Comparison of ENCODE assay signal across 29 cellular contexts in the genomic region with DNA sequence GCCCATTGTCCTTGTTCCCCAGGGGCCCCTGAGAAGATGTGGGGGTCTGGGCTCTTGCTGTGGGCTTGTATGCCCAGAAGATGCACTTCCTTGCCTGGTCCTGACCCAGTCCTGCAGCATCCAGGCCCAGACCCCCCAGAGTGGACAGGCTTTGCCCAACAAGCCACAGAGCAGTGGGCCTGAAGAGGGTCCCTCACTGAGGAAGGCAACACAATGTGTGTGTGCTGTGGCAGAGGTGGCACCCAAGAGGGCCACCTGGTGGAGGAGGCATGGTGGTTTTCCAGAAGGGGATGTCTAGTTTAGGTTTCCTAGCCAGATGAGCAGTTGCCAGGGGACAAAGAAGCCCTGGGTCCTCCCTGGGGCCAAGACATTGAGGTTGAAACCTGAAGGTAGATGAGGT.
DNase-seq lines count a peak whose midpoint lies in the region; ATAC-seq, FAIRE-seq and TF ChIP-seq lines count a peak whose summit lies in the region.
"Had no signal": no experiment of that assay in that cellular context is flagged by ENCODE, and none has a peak within 500 bp of the region (broad histone marks: within the 10 kb centered on the region; RNA-seq: fewer than 3 reads in every experiment).

No MANE protein-coding gene starts in this region.

- peaks cover 0 to 13% of the 10 kb centered on the region in 2 experiments for H4K20me1 ChIP-seq in H1 (replicated peaks in 1 of 2; ENCODE audit: control insufficient read depth in 1 of 2, insufficient read depth in 2 of 2, low read length in 2 of 2)

- H3K9me3 ChIP-seq in H1 (ENCODE audit: insufficient read depth in 2 of 2, low read depth in 1 of 2, low read length in 1 of 2): no peaks in the 10 kb centered on the region
- H3K9me3 ChIP-seq: esophagus squamous epithelium, gastroesophageal sphincter, stomach, tibial nerve had no signal

- no peak overlapping the region for H2AFZ ChIP-seq in H1 (ENCODE audit: low read length)

- peak; percentile 8 for DNase-seq in activated CD8-positive, alpha-beta memory T cell treated with anti-CD3 and anti-CD28 coated beads, Interleukin-2, amount 50 U/mL, for 4 hours
- no peak for DNase-seq in activated CD8-positive, alpha-beta memory T cell treated with anti-CD3 and anti-CD28 coated beads, Interleukin-2, amount 50 U/mL, for 48 hours
- DNase-seq in HFFc6: no peak
- DNase-seq in H1 (ENCODE audit: low read depth in 1 of 2, low spot score in 2 of 2): no peak
- peak; percentile 10 for DNase-seq in sciatic nerve (ENCODE audit: low spot score)
- no peak for DNase-seq in NCI-H1092 treated with DMSO at 0.1 percent for 48 hours (lab: John Stamatoyannopoulos, UW)
- DNase-seq in stimulated activated CD4-positive, alpha-beta T cell treated with anti-CD3 and anti-CD28 coated beads, Interleukin-4, amount 100 ng/mL, for 1 hour: no peak
- DNase-seq: activated CD4-positive, alpha-beta memory T cell treated with anti-CD3 and anti-CD28 coated beads for 36 hours; dermis blood vessel endothelial cell; EL; esophagus squamous epithelium; hypothalamus; midbrain; NCI-H510A; occipital lobe; SHP77; small intestine; stimulated activated CD4-positive, alpha-beta T cell treated with anti-CD3 and anti-CD28 coated beads, Interleukin-1b, Interleukin-23, amount 100 ng/mL, for 48 hours; stomach had no signal

- POLR2A ChIA-PET in H1 (lab: Charles Lee; ENCODE audit: partially characterized antibody): no interaction called here

- H3K23me2 ChIP-seq in H1 (ENCODE audit: low read depth, low read length): peaks cover 13% of the 10 kb centered on the region; the same call in 1 of the 2 replicates

- no peak overlapping the region for H3K4me2 ChIP-seq in H1 (ENCODE audit: insufficient read depth in 1 of 2, low read depth in 2 of 2, low read length in 2 of 2)

- peaks cover 8% of the 10 kb centered on the region; the same call in 1 of the 2 replicates for H3K36me3 Mint-ChIP-seq in HFFc6 (ENCODE audit: low read depth)

- H4K5ac ChIP-seq in H1 (ENCODE audit: insufficient read length, low read depth, low read length): no peak overlapping the region

- no peak overlapping the region for H3K27ac ChIP-seq in H1 (ENCODE audit: low read depth, low read length)
- H3K27ac ChIP-seq: esophagus squamous epithelium, gastroesophageal sphincter, stomach, tibial nerve had no signal

- peaks cover 0 to 4% (median 0%) of the 10 kb centered on the region in 4 experiments; a peak in 2 of 8 replicates for H3K36me3 ChIP-seq in H1 (ENCODE audit: control insufficient read depth in 2 of 4, insufficient read depth in 4 of 4, low read length in 3 of 4)

- H3K79me1 ChIP-seq in H1 (ENCODE audit: low read depth, low read length): no peaks in the 10 kb centered on the region

- H3K23ac ChIP-seq in H1 (ENCODE audit: insufficient read length): no peak overlapping the region

- no peak overlapping the region for H2BK12ac ChIP-seq in H1 (ENCODE audit: low read depth, low read length)

- H2BK15ac ChIP-seq in H1 (ENCODE audit: low read length): no peak overlapping the region

- H3K4ac ChIP-seq in H1 (replicated peaks; ENCODE audit: insufficient read length, low read depth, low read length): no peak overlapping the region

- no peaks in the 10 kb centered on the region for H3K4me1 ChIP-seq in H1 (replicated peaks in 1 of 4; ENCODE audit: control insufficient read depth in 3 of 4, insufficient read depth in 4 of 4, low read length in 3 of 4)
- H3K4me1 ChIP-seq: esophagus squamous epithelium, gastroesophageal sphincter, stomach, tibial nerve had no signal

- H3K27me3 Mint-ChIP-seq in HFFc6 (ENCODE audit: insufficient read depth): peaks cover 4% of the 10 kb centered on the region; the same call in 1 of the 2 replicates
- H3K27me3 Mint-ChIP-seq: activated CD4-positive, alpha-beta memory T cell treated with anti-CD3 and anti-CD28 coated beads for 36 hours; CD4-positive, alpha-beta T cell; central memory CD8-positive, alpha-beta T cell; naive thymus-derived CD8-positive, alpha-beta T cell had no signal

- TF ChIP-seq EP300 in H1 (IDR thresholded peaks at IDR 0.05; ENCODE audit: borderline replicate concordance in 1 of 2, low read depth in 2 of 2, low read length in 2 of 2): no peak

- no peak overlapping the region for H3K27ac Mint-ChIP-seq in HFFc6
- H3K27ac Mint-ChIP-seq: activated CD4-positive, alpha-beta memory T cell treated with anti-CD3 and anti-CD28 coated beads for 36 hours; activated T-helper 2 cell treated with anti-CD3 and anti-CD28 coated beads, Interferon-gamma antibody, Interleukin-2, Interleukin-4, amounts not matched to agents 10 μg/mL and 5 μg/mL and 100 μg/mL, durations not matched to agents 14 hours and 24 hours and 36 hours; CD4-positive, alpha-beta T cell; naive thymus-derived CD8-positive, alpha-beta T cell had no signal

- no peak for TF ChIP-seq POLR2A in H1 (IDR thresholded peaks at IDR 0.05; ENCODE audit: control extremely low read depth in 1 of 2, low read depth in 2 of 2, low read length in 2 of 2)

- H2BK20ac ChIP-seq in H1 (ENCODE audit: low read length): no peak overlapping the region

- H2BK5ac ChIP-seq in H1 (ENCODE audit: low read depth, low read length): no peak overlapping the region

- no peak overlapping the region; the same call in 1 of the 2 replicates for H4K8ac ChIP-seq in H1 (ENCODE audit: extremely low read depth, insufficient read depth, low read length)

- FAIRE-seq in H1 (lab: Jason Lieb, UNC): no peak
- FAIRE-seq: A204.1, D721Med, H54, small intestine had no signal

- no peak overlapping the region for H3K14ac ChIP-seq in H1 (ENCODE audit: insufficient read length)

- H2AK5ac ChIP-seq in H1 (ENCODE audit: low read depth, low read length): no peak overlapping the region

- no peaks in the 10 kb centered on the region for H3K27me3 ChIP-seq in H1 (replicated peaks in 1 of 4; ENCODE audit: control insufficient read depth in 3 of 4, extremely low read depth in 1 of 4, insufficient read depth in 3 of 4, low read length in 3 of 4)
- H3K27me3 ChIP-seq: esophagus squamous epithelium, gastroesophageal sphincter, stomach, tibial nerve had no signal

- H3K79me2 ChIP-seq in H1 (ENCODE audit: control insufficient read depth in 1 of 2, insufficient read depth in 2 of 2, low read length in 2 of 2): no peaks in the 10 kb centered on the region

- no peaks in the 10 kb centered on the region for H3K4me1 Mint-ChIP-seq in HFFc6 (ENCODE audit: low read depth)
- H3K4me1 Mint-ChIP-seq: central memory CD8-positive, alpha-beta T cell had no signal

- CTCF ChIA-PET in H1 (lab: Charles Lee; ENCODE audit: partially characterized antibody): no interaction called here

- intact Hi-C loops in sciatic nerve (cut with DNase I): no loop called here

- H3K4me3 ChIP-seq in H1 (ENCODE audit: extremely low read depth in 1 of 4, insufficient read depth in 2 of 4, low read depth in 3 of 4, low read length in 4 of 4): no peak overlapping the region
- H3K4me3 ChIP-seq: esophagus squamous epithelium, gastroesophageal sphincter, stomach, tibial nerve had no signal

- no peak overlapping the region for H3K18ac ChIP-seq in H1 (ENCODE audit: extremely low read depth, low read length)

- H3K9ac ChIP-seq in H1 (replicated peaks in 1 of 4; ENCODE audit: extremely low read depth in 1 of 4, low read depth in 3 of 4, low read length in 3 of 4): no peak overlapping the region

- peak; percentile 15 to 42; a peak in 2 of 4 replicates for TF ChIP-seq RAD21 in H1 (IDR thresholded peaks at IDR 0.05 in 1 of 2, conservative IDR thresholded peaks at IDR 0.05 in 1 of 2; ENCODE audit: low read depth in 2 of 2, low read length in 2 of 2)

- no peaks in the 10 kb centered on the region for H3K9me3 Mint-ChIP-seq in HFFc6
- H3K9me3 Mint-ChIP-seq: activated CD4-positive, alpha-beta memory T cell treated with anti-CD3 and anti-CD28 coated beads for 36 hours; activated T-helper 2 cell treated with anti-CD3 and anti-CD28 coated beads, Interferon-gamma antibody, Interleukin-2, Interleukin-4, amounts not matched to agents 10 μg/mL and 5 μg/mL and 100 μg/mL, durations not matched to agents 14 hours and 24 hours and 36 hours; CD4-positive, alpha-beta T cell; central memory CD8-positive, alpha-beta T cell; naive thymus-derived CD8-positive, alpha-beta T cell had no signal

- H3K56ac ChIP-seq in H1 (replicated peaks; ENCODE audit: insufficient read length, low read depth, low read length): no peak overlapping the region

- no peak overlapping the region for H2BK120ac ChIP-seq in H1 (replicated peaks; ENCODE audit: low read depth, low read length)

- no peak overlapping the region for H4K91ac ChIP-seq in H1 (replicated peaks; ENCODE audit: insufficient read length, low read length)

- no peak overlapping the region for H3K4me3 Mint-ChIP-seq in HFFc6
- H3K4me3 Mint-ChIP-seq: activated CD4-positive, alpha-beta memory T cell treated with anti-CD3 and anti-CD28 coated beads for 36 hours; CD4-positive, alpha-beta T cell; central memory CD8-positive, alpha-beta T cell had no signal

- 0 out of 2 replicates have a peak, but pooled peaks have one; percentile 23 for TF ChIP-seq CTCF in HFFc6 (IDR thresholded peaks at IDR 0.05)
- TF ChIP-seq CTCF in H1 (IDR thresholded peaks at IDR 0.05; ENCODE audit: control extremely low read depth in 1 of 3, insufficient read depth in 1 of 3, low read depth in 1 of 3, low read length in 3 of 3): peak in 2 of 3 experiments; percentile 17 to 26; a peak in 2 of 4 replicates

- no peak for ATAC-seq in sciatic nerve
- ATAC-seq in GM21576 (IDR thresholded peaks at IDR 0.05; ENCODE audit: unreplicated experiment): no peak
- ATAC-seq: gastroesophageal sphincter; naive thymus-derived CD8-positive, alpha-beta T cell had no signal

TF ChIP-seq in H1, 55 proteins besides CTCF, POLR2A, EP300 and RAD21 (continues in another document):
- no peak for TF ChIP-seq ZNF274 (IDR thresholded peaks at IDR 0.05; ENCODE audit: borderline replicate concordance, extremely low read depth, low read length)
- TF ChIP-seq ASH2L (IDR thresholded peaks at IDR 0.05; ENCODE audit: low read length): no peak
- no peak for TF ChIP-seq HDAC2 (IDR thresholded peaks at IDR 0.05; ENCODE audit: borderline replicate concordance in 1 of 2, low read depth in 2 of 2, low read length in 2 of 2)
- TF ChIP-seq YY1 (IDR thresholded peaks at IDR 0.05; ENCODE audit: low read depth, low read length): no peak
- no peak for TF ChIP-seq NANOG (IDR thresholded peaks at IDR 0.05; ENCODE audit: insufficient read depth, low read depth, low read length, poor library complexity, severe bottlenecking)
- no peak for TF ChIP-seq BRCA1 (IDR thresholded peaks at IDR 0.05; ENCODE audit: low read depth, low read length)
- no peak for TF ChIP-seq MAFK (IDR thresholded peaks at IDR 0.05; ENCODE audit: low read depth, low read length)
- TF ChIP-seq EGR1 (IDR thresholded peaks at IDR 0.05; ENCODE audit: borderline replicate concordance, low read depth, low read length): no peak
- no peak for TF ChIP-seq TCF12 (IDR thresholded peaks at IDR 0.05; ENCODE audit: low read depth, low read length)
- TF ChIP-seq CHD2 (IDR thresholded peaks at IDR 0.05; ENCODE audit: low read length): no peak
- no peak for TF ChIP-seq RBBP5 (IDR thresholded peaks at IDR 0.05; ENCODE audit: borderline replicate concordance, low read depth, low read length)
- no peak for TF ChIP-seq SIX5 (IDR thresholded peaks at IDR 0.05; ENCODE audit: low read depth, low read length)
- TF ChIP-seq GABPA (IDR thresholded peaks at IDR 0.05; ENCODE audit: borderline replicate concordance, insufficient read depth, low read length): no peak

Comparison
In these comparisons a context has a peak if more than half of its experiments do, and no peak if none do; other contexts are left out.
1. DNase-seq: peak in activated CD8-positive, alpha-beta memory T cell treated with anti-CD3 and anti-CD28 coated beads, Interleukin-2, amount 50 U/mL, for 4 hours (single experiment) and sciatic nerve (single experiment); none in activated CD8-positive, alpha-beta memory T cell treated with anti-CD3 and anti-CD28 coated beads, Interleukin-2, amount 50 U/mL, for 48 hours (single experiment), HFFc6 (single experiment), H1 (0 of 2), NCI-H1092 treated with DMSO at 0.1 percent for 48 hours (single experiment) and stimulated activated CD4-positive, alpha-beta T cell treated with anti-CD3 and anti-CD28 coated beads, Interleukin-4, amount 100 ng/mL, for 1 hour (single experiment).